In the genomic region with DNA sequence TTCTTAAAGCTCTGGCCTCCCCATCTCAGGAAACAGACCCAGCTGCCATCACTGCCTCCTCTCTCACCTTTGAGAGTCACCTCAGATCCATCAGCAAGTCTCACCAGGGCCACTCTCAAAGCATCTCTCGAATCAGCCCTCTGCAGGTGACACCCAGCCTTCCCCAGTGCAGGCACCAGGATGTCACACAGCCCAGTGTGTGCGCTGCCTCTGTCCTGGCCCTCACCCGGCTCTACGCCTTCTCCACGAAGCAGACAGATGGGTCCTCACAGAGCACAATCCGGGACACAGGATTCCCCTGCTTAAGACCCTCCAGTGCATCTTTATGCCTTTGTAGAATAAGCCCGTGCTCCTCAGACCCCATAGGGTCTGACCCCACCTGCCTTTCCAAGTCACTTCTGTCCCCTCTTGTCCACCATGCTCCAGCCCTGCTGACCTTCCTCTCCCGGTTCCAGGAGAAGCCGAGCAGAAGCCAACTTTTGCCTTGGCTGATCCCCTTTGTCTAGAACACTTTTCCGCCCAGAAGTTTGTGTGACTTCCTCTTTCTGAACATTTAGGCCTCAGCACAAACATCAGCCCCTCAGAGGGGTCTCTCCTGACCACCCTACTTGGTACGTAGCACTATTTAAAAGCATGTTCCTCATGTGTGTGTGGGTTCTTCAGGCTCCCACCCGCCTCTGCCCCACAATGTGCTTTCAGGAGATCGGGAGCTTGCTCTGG, we compare ENCODE assay signal across 22 cellular contexts.
DNase-seq lines count a peak whose midpoint lies in the region; ATAC-seq, FAIRE-seq and TF ChIP-seq lines count a peak whose summit lies in the region.
"Had no signal": no experiment of that assay in that cellular context is flagged by ENCODE, and none has a peak within 500 bp of the region (broad histone marks: within the 10 kb centered on the region; RNA-seq: fewer than 3 reads in every experiment).

No MANE protein-coding gene starts in this region.

- peaks cover 7 to 22% (median 19%) of the 10 kb centered on the region in 10 experiments for H3K4me1 ChIP-seq in BLaER1 treated with 17β-estradiol and CSF1 and Interleukin-3, amounts not matched to agents 10 nM and 100 nM
- peaks cover 19% of the 10 kb centered on the region for H3K4me1 ChIP-seq in CD4-positive, alpha-beta memory T cell (ENCODE audit: insufficient read depth, low read length)
- H3K4me1 ChIP-seq: pancreas, right lobe of liver had no signal

- TF ChIP-seq CTCF in bronchial epithelial cell (IDR thresholded peaks at IDR 0.05; ENCODE audit: insufficient read depth, low read length, severe bottlenecking), result no peak
- TF ChIP-seq CTCF in nephron progenitor cell (IDR thresholded peaks at IDR 0.05), result no peak

- no peaks in the 10 kb centered on the region for H3K36me3 ChIP-seq in BLaER1 treated with 17β-estradiol and CSF1 and Interleukin-3, amounts not matched to agents 10 nM and 100 nM
- H3K36me3 ChIP-seq in CD4-positive, alpha-beta memory T cell (ENCODE audit: insufficient read depth, low read length), result no peaks in the 10 kb centered on the region
- H3K36me3 ChIP-seq in bronchial epithelial cell (ENCODE audit: control insufficient read depth, insufficient read depth, low read length), result peaks cover 8% of the 10 kb centered on the region
- H3K36me3 ChIP-seq: cardiac muscle cell, pancreas had no signal

- peaks cover 17 to 28% (median 25%) of the 10 kb centered on the region in 4 donors for H3K4me1 Mint-ChIP-seq in CD4-positive, alpha-beta memory T cell
- peaks cover 24% of the 10 kb centered on the region for H3K4me1 Mint-ChIP-seq in nephron progenitor cell

- no peaks in the 10 kb centered on the region; a peak in 1 of 22 replicates for H4K20me1 ChIP-seq in BLaER1 treated with 17β-estradiol and CSF1 and Interleukin-3, amounts not matched to agents 10 nM and 100 nM

- DNase-seq in CD4-positive, alpha-beta memory T cell, result no peak
- DNase-seq in bronchial epithelial cell (ENCODE audit: low read depth) (no peak), nephron progenitor cell (no peak), SK-N-DZ (ENCODE audit: low spot score) (no peak), NCI-H1417 treated with DMSO at 0.1 percent for 48 hours (lab: John Stamatoyannopoulos, UW) (no peak)
- DNase-seq: amniotic stem cell, COR-L47, HCEC 1CT, kidney glomerular epithelial cell, mammary epithelial cell, NCI-H1105 treated with DMSO at 0.1 percent for 48 hours, NCI-H2081 treated with DMSO at 0.1 percent for 48 hours, NCI-H510A treated with DMSO at 0.1 percent for 48 hours, right lobe of liver had no signal

- peak; percentile 7 for FAIRE-seq in bronchial epithelial cell (lab: Jason Lieb, UNC)
- FAIRE-seq: frontal cortex, pancreas had no signal

- POLR2A ChIA-PET in CD4-positive, alpha-beta memory T cell (lab: Charles Lee; ENCODE audit: partially characterized antibody), result no interaction called here

- H3K36me3 Mint-ChIP-seq in CD4-positive, alpha-beta memory T cell, result peaks cover 4 to 5% of the 10 kb centered on the region in 2 donors
- peaks cover 25% of the 10 kb centered on the region for H3K36me3 Mint-ChIP-seq in nephron progenitor cell (ENCODE audit: low read depth)
- H3K36me3 Mint-ChIP-seq: activated CD8-positive, alpha-beta memory T cell treated with anti-CD3 and anti-CD28 coated beads, Interleukin-2, amount 10 ng/mL, durations not matched to agents 7 days and 5 days had no signal

- no peak overlapping the region for H3K4me3 ChIP-seq in BLaER1 treated with 17β-estradiol and CSF1 and Interleukin-3, amounts not matched to agents 10 nM and 100 nM
- no peak overlapping the region for H3K4me3 ChIP-seq in CD4-positive, alpha-beta memory T cell (ENCODE audit: low read length in 2 of 2)
- no peak overlapping the region for H3K4me3 ChIP-seq in bronchial epithelial cell (ENCODE audit: low read depth, low read length)
- H3K4me3 ChIP-seq: cardiac muscle cell, pancreas, right lobe of liver had no signal

- ATAC-seq in HG03039 (IDR thresholded peaks at IDR 0.05; ENCODE audit: unreplicated experiment), result no peak
- ATAC-seq: pancreas, right lobe of liver, SK-N-SH treated with all-trans-retinoic acid at 6 μM for 48 hours had no signal

- peaks cover 0 to 2% of the 10 kb centered on the region in 2 donors for H3K27me3 Mint-ChIP-seq in CD4-positive, alpha-beta memory T cell
- H3K27me3 Mint-ChIP-seq in nephron progenitor cell (ENCODE audit: low read depth, poor library complexity), result peaks cover 11% of the 10 kb centered on the region

- H3K27ac Mint-ChIP-seq in CD4-positive, alpha-beta memory T cell, result peak overlapping the region; percentile 39 to 84 (median 55)
- H3K27ac Mint-ChIP-seq in nephron progenitor cell, result peak overlapping the region; percentile 83
- H3K27ac Mint-ChIP-seq: activated CD8-positive, alpha-beta memory T cell treated with anti-CD3 and anti-CD28 coated beads, Interleukin-2, amount 10 ng/mL, durations not matched to agents 7 days and 5 days had no signal

- peak overlapping the region in 8 of 11 experiments; percentile 59 to 82 (median 72); a peak in 15 of 22 replicates for H3K4me2 ChIP-seq in BLaER1 treated with 17β-estradiol and CSF1 and Interleukin-3, amounts not matched to agents 10 nM and 100 nM

- H3K27me3 ChIP-seq in BLaER1 treated with 17β-estradiol and CSF1 and Interleukin-3, amounts not matched to agents 10 nM and 100 nM, result no peaks in the 10 kb centered on the region
- H3K27me3 ChIP-seq in CD4-positive, alpha-beta memory T cell (ENCODE audit: insufficient read depth, low read length), result no peaks in the 10 kb centered on the region
- H3K27me3 ChIP-seq in bronchial epithelial cell (ENCODE audit: control insufficient read depth, insufficient read depth, low read length), result no peaks in the 10 kb centered on the region
- H3K27me3 ChIP-seq: cardiac muscle cell, pancreas, right lobe of liver had no signal

- H3K9me3 Mint-ChIP-seq in CD4-positive, alpha-beta memory T cell, result no peaks in the 10 kb centered on the region
- H3K9me3 Mint-ChIP-seq in nephron progenitor cell, result no peaks in the 10 kb centered on the region

- H3K4me3 Mint-ChIP-seq in CD4-positive, alpha-beta memory T cell, result peak overlapping the region in 7 of 8 donors; percentile 13 to 72 (median 58)
- H3K4me3 Mint-ChIP-seq in nephron progenitor cell, result no peak overlapping the region
- H3K4me3 Mint-ChIP-seq: activated CD8-positive, alpha-beta memory T cell treated with anti-CD3 and anti-CD28 coated beads, Interleukin-2, amount 10 ng/mL, durations not matched to agents 7 days and 5 days had no signal

- no peak overlapping the region for H3K27ac ChIP-seq in BLaER1 treated with 17β-estradiol and CSF1 and Interleukin-3, amounts not matched to agents 10 nM and 100 nM
- H3K27ac ChIP-seq in CD4-positive, alpha-beta memory T cell (ENCODE audit: low read depth, low read length), result no peak overlapping the region
- H3K27ac ChIP-seq: cardiac muscle cell, pancreas, right lobe of liver, RWPE1 had no signal

- CTCF ChIA-PET in CD4-positive, alpha-beta memory T cell (lab: Charles Lee; ENCODE audit: partially characterized antibody), result no interaction called here

- no peaks in the 10 kb centered on the region for H3K9me3 ChIP-seq in BLaER1 treated with 17β-estradiol and CSF1 and Interleukin-3, amounts not matched to agents 10 nM and 100 nM (replicated peaks in 1 of 11)
- H3K9me3 ChIP-seq in CD4-positive, alpha-beta memory T cell (ENCODE audit: control insufficient read depth in 1 of 2, low read length in 2 of 2), result no peaks in the 10 kb centered on the region
- H3K9me3 ChIP-seq: pancreas, right lobe of liver had no signal

- intact Hi-C loops in CD4-positive, alpha-beta memory T cell (cut with micrococcal nuclease), result no loop called here

- H3K9ac ChIP-seq in BLaER1 treated with 17β-estradiol and CSF1 and Interleukin-3, amounts not matched to agents 10 nM and 100 nM, result no peak overlapping the region
